ENCODE assay signal across 15 cellular contexts in the genomic region with DNA sequence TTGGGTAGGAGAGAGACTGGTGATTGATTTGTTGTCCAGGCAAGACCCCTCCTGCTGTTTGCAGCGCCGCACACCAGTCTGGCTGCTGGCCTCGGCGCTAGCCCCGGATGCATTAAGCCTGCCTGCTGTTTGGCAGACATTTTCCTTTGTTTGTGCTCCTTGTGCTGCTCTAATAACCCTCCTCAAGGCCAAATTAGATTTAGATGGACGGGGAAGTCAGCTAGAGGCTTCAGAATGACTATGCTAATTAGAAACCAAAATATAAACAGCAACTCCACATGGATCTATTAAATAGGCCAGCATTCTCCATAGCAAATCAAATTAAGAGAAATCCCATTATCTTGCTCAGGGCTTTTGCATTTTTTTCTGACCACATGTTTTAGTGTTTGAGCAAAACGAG.
DNase-seq lines count a peak whose midpoint lies in the region; ATAC-seq and TF ChIP-seq lines count a peak whose summit lies in the region.
"Had no signal": no experiment of that assay in that cellular context is flagged by ENCODE, and none has a peak within 500 bp of the region (broad histone marks: within the 10 kb centered on the region; RNA-seq: fewer than 3 reads in every experiment).

No MANE protein-coding gene starts in this region.

- H3K9me3 ChIP-seq in heart right ventricle = no peaks in the 10 kb centered on the region
- H3K9me3 ChIP-seq in right cardiac atrium (ENCODE audit: control insufficient read depth, low read length) = no peaks in the 10 kb centered on the region
- H3K9me3 ChIP-seq: transverse colon had no signal

- H3K4me3 ChIP-seq in heart right ventricle (no peak overlapping the region), right cardiac atrium (ENCODE audit: low read length) (no peak overlapping the region)
- H3K4me3 ChIP-seq: transverse colon had no signal

- peaks cover 0 to 22% (median 4%) of the 10 kb centered on the region in 9 donors for H3K4me1 ChIP-seq in heart right ventricle
- no peaks in the 10 kb centered on the region for H3K4me1 ChIP-seq in right cardiac atrium (ENCODE audit: control insufficient read depth, insufficient read depth, low read length)
- H3K4me1 ChIP-seq: transverse colon had no signal

- H3K27ac ChIP-seq in heart right ventricle (peak overlapping the region in 3 of 10 donors; percentile 23 to 56 (median 53)), right cardiac atrium (ENCODE audit: low read length) (no peak overlapping the region)
- H3K27ac ChIP-seq: epithelial cell of prostate, transverse colon had no signal

- TF ChIP-seq CTCF in heart right ventricle (IDR thresholded peaks at IDR 0.05) = no peak

- intact Hi-C loops in heart right ventricle (cut with DNase I) (loop anchor here in 1 of 10 donors (10.0 kb wide), 1 partner anchor 285 kb away; no protein-coding TSS in a partner anchor), left cardiac atrium (cut with DNase I) (no loop called here), right cardiac atrium (cut with DNase I) (no loop called here)

- WGBS in heart right ventricle, 2 donors = 17 to 18% methylated on average over 7 of the region's 7 CpGs
- WGBS in right cardiac atrium = 21% methylated on average over 7 of the region's 7 CpGs

- ATAC-seq in heart right ventricle (peak in 5 of 8 donors; percentile 30 to 69 (median 50)), left cardiac atrium (no peak), right cardiac atrium (no peak), HG03354 (IDR thresholded peaks at IDR 0.05; ENCODE audit: poor library complexity, severe bottlenecking, unreplicated experiment) (no peak)
- ATAC-seq: Panc1, T-helper 17 cell had no signal

- DNase-seq in heart right ventricle = no peak
- DNase-seq in left cardiac atrium = no peak
- peak; percentile 97 for DNase-seq in NCI-H82 (lab: John Stamatoyannopoulos, UW)
- DNase-seq in right cardiac atrium = peak in 2 of 3 donors; percentile 33 to 51
- DNase-seq in midbrain (lab: John Stamatoyannopoulos, UW) = no peak
- DNase-seq in activated naive CD4-positive, alpha-beta T cell treated with Interleukin-2 at 50 U/mL for 16 hours = no peak
- DNase-seq in stimulated activated naive CD4-positive, alpha-beta T cell (lab: John Stamatoyannopoulos, UW) = no peak
- DNase-seq: activated CD4-positive, alpha-beta T cell treated with anti-CD3 and anti-CD28 coated beads, Interleukin-2, amount 50 U/mL, for 1 hour; activated effector memory CD4-positive, alpha-beta T cell treated with anti-CD3 and anti-CD28 coated beads, Interleukin-2, amount 50 U/mL, for 16 hours; stimulated activated CD4-positive, alpha-beta T cell treated with anti-CD3 and anti-CD28 coated beads, Interleukin-15, amount 100 ng/mL, for 24 hours; T-helper 17 cell; transverse colon had no signal

- no peaks in the 10 kb centered on the region for H3K27me3 ChIP-seq in heart right ventricle
- H3K27me3 ChIP-seq in right cardiac atrium (ENCODE audit: control insufficient read depth, insufficient read depth) = no peaks in the 10 kb centered on the region
- H3K27me3 ChIP-seq: transverse colon had no signal

- no peaks in the 10 kb centered on the region for H3K36me3 ChIP-seq in heart right ventricle
- H3K36me3 ChIP-seq: transverse colon had no signal

Comparison
In these comparisons a context has a peak if more than half of its experiments do, and no peak if none do; other contexts are left out.
1. ATAC-seq: peak in heart right ventricle (5 of 8); none in left cardiac atrium (0 of 2), right cardiac atrium (0 of 2) and HG03354 (single experiment).
2. DNase-seq: peak in NCI-H82 (single experiment) and right cardiac atrium (2 of 3); none in heart right ventricle (0 of 2), left cardiac atrium (single experiment), midbrain (single experiment), activated naive CD4-positive, alpha-beta T cell treated with Interleukin-2 at 50 U/mL for 16 hours (single experiment) and stimulated activated naive CD4-positive, alpha-beta T cell (0 of 6).